9 cellular contexts compared by ENCODE assay signal in the genomic region with DNA sequence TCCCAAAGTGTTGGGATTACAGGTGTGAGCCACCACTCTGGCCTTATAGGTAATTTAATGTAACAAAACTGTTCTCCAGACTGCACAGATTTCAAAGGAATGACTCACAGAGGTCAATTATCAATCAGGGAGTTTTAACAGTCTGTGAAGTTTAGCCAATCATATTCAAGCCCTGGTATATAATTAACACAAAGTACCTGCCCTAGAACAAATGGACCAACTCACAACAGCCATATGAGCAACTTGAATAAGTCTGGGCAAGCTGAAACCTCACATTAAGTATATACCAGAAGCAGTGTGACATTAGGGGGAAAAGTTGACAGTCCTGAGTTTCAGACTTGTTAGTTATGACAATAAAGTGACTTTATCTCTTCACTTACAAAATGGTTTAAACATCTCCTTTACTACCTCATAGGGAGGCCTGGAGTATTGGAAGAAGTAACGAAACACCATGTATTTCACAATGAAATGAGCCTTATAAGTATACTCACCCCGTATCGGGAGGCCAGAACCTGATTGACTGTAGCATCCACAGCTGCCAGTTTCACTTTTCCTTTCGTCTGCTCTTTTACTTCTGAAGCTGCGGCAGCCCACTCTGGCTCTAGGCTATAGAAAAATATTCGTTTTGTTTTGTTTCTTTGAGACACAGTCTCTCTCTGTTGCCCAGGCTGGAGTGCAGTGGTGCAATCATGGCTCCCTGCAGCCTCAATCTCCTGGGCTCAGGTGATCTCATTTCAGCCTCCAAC. TPM values are rescaled to one million over a fixed set of nuclear protein-coding genes. Genes with fewer than 3 reads are reported as not detected.
DNase-seq lines count a peak whose midpoint lies in the region; ATAC-seq and TF ChIP-seq lines count a peak whose summit lies in the region.
"Had no signal": no experiment of that assay in that cellular context is flagged by ENCODE, and none has a peak within 500 bp of the region (broad histone marks: within the 10 kb centered on the region; RNA-seq: fewer than 3 reads in every experiment).

No MANE protein-coding gene starts in this region.

- peaks cover 82% of the 10 kb centered on the region for H3K36me3 ChIP-seq in effector memory CD4-positive, alpha-beta T cell (ENCODE audit: control insufficient read depth, insufficient read depth, low read length)

- in situ Hi-C loops in Caki2 (cut with HindIII; ENCODE audit: low pct_unique_long_range_greater_than_20kb, low sequenced_read_pairs) = no loop called here

- peak overlapping the region; percentile 54 for H3K27ac ChIP-seq in effector memory CD4-positive, alpha-beta T cell (ENCODE audit: insufficient read depth, low read length, poor library complexity, severe bottlenecking)

- ATAC-seq in GM19395 (IDR thresholded peaks at IDR 0.05; ENCODE audit: unreplicated experiment) = peak; percentile 89
- ATAC-seq in HG03135 (IDR thresholded peaks at IDR 0.05; ENCODE audit: unreplicated experiment) = peak; percentile 77

- no peaks in the 10 kb centered on the region for H3K9me3 ChIP-seq in effector memory CD4-positive, alpha-beta T cell (ENCODE audit: control insufficient read depth, low read length)

- H3K27me3 ChIP-seq in effector memory CD4-positive, alpha-beta T cell (replicated peaks; ENCODE audit: control insufficient read depth, insufficient read depth, low read length, poor library complexity, severe bottlenecking) = no peaks in the 10 kb centered on the region

- H3K4me1 ChIP-seq in effector memory CD4-positive, alpha-beta T cell (ENCODE audit: control insufficient read depth, insufficient read depth, low read length, poor library complexity, severe bottlenecking) = no peaks in the 10 kb centered on the region

- DNase-seq in Caki2 (ENCODE audit: low read depth) (peak; percentile 70), activated gamma-delta T cell treated with Interleukin-2 at 50 U/mL for 16 hours (no peak), HEK293T (ENCODE audit: extremely low spot score) (no peak), NCI-H1930 (lab: John Stamatoyannopoulos, UW) (no peak), DMS53 treated with DMSO at 0.1 percent for 48 hours (lab: John Stamatoyannopoulos, UW; ENCODE audit: unreplicated experiment) (no peak)
- DNase-seq in effector memory CD4-positive, alpha-beta T cell = no peak
- DNase-seq: EL had no signal

- H3K4me3 ChIP-seq in effector memory CD4-positive, alpha-beta T cell (ENCODE audit: insufficient read depth, low read depth, low read length, poor library complexity, severe bottlenecking) = peak overlapping the region; percentile 1

- CTCF ChIA-PET in HEK293T (lab: Yijun Ruan, JAX) = no interaction called here

- POLR2A ChIA-PET in HEK293T (lab: Yijun Ruan, JAX) = no interaction called here

TF ChIP-seq in HEK293T, 16 proteins besides CTCF, POLR2A, EP300 and RAD21:
- TF ChIP-seq TARDBP (IDR thresholded peaks at IDR 0.05) = no peak
- TF ChIP-seq FOXA1 (IDR thresholded peaks at IDR 0.05) = no peak
- no peak for TF ChIP-seq NFRKB (IDR thresholded peaks at IDR 0.05)
- no peak for TF ChIP-seq SUZ12 (IDR thresholded peaks at IDR 0.05)
- TF ChIP-seq, protein P1, sequence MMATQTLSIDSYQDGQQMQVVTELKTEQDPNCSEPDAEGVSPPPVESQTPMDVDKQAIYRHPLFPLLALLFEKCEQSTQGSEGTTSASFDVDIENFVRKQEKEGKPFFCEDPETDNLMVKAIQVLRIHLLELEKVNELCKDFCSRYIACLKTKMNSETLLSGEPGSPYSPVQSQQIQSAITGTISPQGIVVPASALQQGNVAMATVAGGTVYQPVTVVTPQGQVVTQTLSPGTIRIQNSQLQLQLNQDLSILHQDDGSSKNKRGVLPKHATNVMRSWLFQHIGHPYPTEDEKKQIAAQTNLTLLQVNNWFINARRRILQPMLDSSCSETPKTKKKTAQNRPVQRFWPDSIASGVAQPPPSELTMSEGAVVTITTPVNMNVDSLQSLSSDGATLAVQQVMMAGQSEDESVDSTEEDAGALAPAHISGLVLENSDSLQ (IDR thresholded peaks at IDR 0.05) = no peak

RNA-seq across cellular contexts. Expression of gene PDIA6, which starts 22.2 kb away (rescaled TPM):
- 425 and 548 TPM in 2 replicates for total RNA-seq in Caki2 (2014; rRNA removed; shearing (Covaris generic); ENCODE audit: low replicate concordance)
